10 cellular contexts compared by ENCODE assay signal in genomic region chr3:144162042-144162441, GRCh38.
DNase-seq lines count a peak whose midpoint lies in the region; ATAC-seq lines count a peak whose summit lies in the region.
"Had no signal": no experiment of that assay in that cellular context is flagged by ENCODE, and none has a peak within 500 bp of the region (broad histone marks: within the 10 kb centered on the region; RNA-seq: fewer than 3 reads in every experiment).

No MANE protein-coding gene starts in this region.

- DNase-seq in HCEC 1CT (peak; percentile 84), NCI-H774 (lab: John Stamatoyannopoulos, UW) (peak; percentile 35), renal cortical epithelial cell (ENCODE audit: low read depth) (peak; percentile 23), NOMO-1 treated with dmso at 0.1 percent for 144 hours (lab: John Stamatoyannopoulos, UW; ENCODE audit: unreplicated experiment) (no peak), NCI-H82 (lab: John Stamatoyannopoulos, UW) (no peak)
- DNase-seq: DND-41; effector memory CD8-positive, alpha-beta T cell; stimulated activated CD4-positive, alpha-beta T cell treated with anti-CD3 and anti-CD28 coated beads, Interleukin-12 subunit alpha, Interleukin-12 subunit beta, amount 100 ng/mL, for 4 hours had no signal

- ATAC-seq in esophagus mucosa = peak; percentile 83
- no peak for ATAC-seq in HG03460 (IDR thresholded peaks at IDR 0.05; ENCODE audit: unreplicated experiment)
- ATAC-seq: effector memory CD8-positive, alpha-beta T cell had no signal

Comparison
In these comparisons a context has a peak if more than half of its experiments do, and no peak if none do; other contexts are left out.
1. DNase-seq: peak in HCEC 1CT (single experiment), NCI-H774 (single experiment) and renal cortical epithelial cell (single experiment); none in NOMO-1 treated with dmso at 0.1 percent for 144 hours (single experiment) and NCI-H82 (single experiment).